ENCODE assay signal across 20 cellular contexts in the genomic region with DNA sequence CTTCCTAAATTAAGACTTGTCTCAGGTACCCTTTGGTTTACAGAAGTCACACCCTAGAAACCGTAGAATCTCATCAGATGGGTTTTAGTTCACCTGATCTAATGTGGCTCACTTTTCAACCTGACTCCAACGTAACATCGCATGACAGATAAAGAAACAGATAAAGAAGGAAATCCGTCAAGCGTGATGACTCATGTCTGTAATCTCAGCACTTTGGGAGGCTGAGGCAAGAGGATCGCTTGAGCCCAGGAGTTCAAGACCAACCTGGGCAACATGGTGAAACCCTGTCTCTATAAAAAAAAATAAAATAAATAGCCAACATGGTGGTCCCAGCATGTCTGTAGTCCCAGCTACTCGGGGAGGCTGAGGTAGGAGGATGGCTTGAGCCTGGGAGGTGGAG.
DNase-seq lines count a peak whose midpoint lies in the region; ATAC-seq, FAIRE-seq and TF ChIP-seq lines count a peak whose summit lies in the region.
"Had no signal": no experiment of that assay in that cellular context is flagged by ENCODE, and none has a peak within 500 bp of the region (broad histone marks: within the 10 kb centered on the region; RNA-seq: fewer than 3 reads in every experiment).

No MANE protein-coding gene starts in this region.

- H3K36me3 ChIP-seq in spleen = no peaks in the 10 kb centered on the region
- H3K36me3 ChIP-seq: BLaER1 had no signal

- peaks cover 6% of the 10 kb centered on the region for H3K4me1 Mint-ChIP-seq in CD4-positive, alpha-beta T cell (ENCODE audit: low read depth)
- peaks cover 6% of the 10 kb centered on the region for H3K4me1 Mint-ChIP-seq in activated T-helper 17 cell treated with anti-CD3 and anti-CD28 coated beads, Interleukin-2, amount 50 U/mL, for 72 hours
- H3K4me1 Mint-ChIP-seq in glutamatergic neuron (ENCODE audit: low read depth, unreplicated experiment) = peaks cover 11% of the 10 kb centered on the region

- H3K9me3 ChIP-seq in A549 (no peaks in the 10 kb centered on the region; the same call in 2 of the 3 replicates), spleen (peaks cover 0 to 4% (median 1%) of the 10 kb centered on the region in 8 donors)
- H3K9me3 ChIP-seq in CD4-positive, alpha-beta T cell (ENCODE audit: control insufficient read depth, low read length) = no peaks in the 10 kb centered on the region

- H3K27me3 ChIP-seq in CD4-positive, alpha-beta T cell (ENCODE audit: control insufficient read depth, insufficient read depth, low read length) = no peaks in the 10 kb centered on the region
- H3K27me3 ChIP-seq in spleen (replicated peaks in 1 of 7) = peaks cover 0 to 20% (median 0%) of the 10 kb centered on the region in 7 donors
- H3K27me3 ChIP-seq: BLaER1 had no signal

- no peak for ATAC-seq in A549
- peak; percentile 44 for ATAC-seq in CD4-positive, alpha-beta T cell (ENCODE audit: poor library complexity)
- ATAC-seq in activated T-helper 17 cell treated with anti-CD3 and anti-CD28 coated beads, Interleukin-2, amount 50 U/mL, for 72 hours (replicated peaks) = peak; percentile 86
- ATAC-seq: CD8-positive, alpha-beta T cell had no signal

- H3K4me2 ChIP-seq in A549 = no peak overlapping the region
- H3K4me2 ChIP-seq: BLaER1, KMS-11 had no signal

- no peak overlapping the region for H3K4me3 ChIP-seq in A549
- H3K4me3 ChIP-seq in spleen = no peak overlapping the region
- H3K4me3 ChIP-seq: BLaER1 had no signal

- H3K27ac ChIP-seq in A549 (peak overlapping the region; percentile 8 to 50; a peak in 2 of 6 replicates), spleen (no peak overlapping the region)
- no peak overlapping the region for H3K27ac ChIP-seq in CD4-positive, alpha-beta T cell (ENCODE audit: low read depth, low read length)
- H3K27ac ChIP-seq: BLaER1, KMS-11 had no signal

- intact Hi-C loops in CD4-positive, alpha-beta T cell (cut with DNase I, micrococcal nuclease) = no loop called here
- intact Hi-C loops in spleen (cut with DNase I; ENCODE audit: low total_unique reads) = no loop called here

- no peak for DNase-seq in A549 (ENCODE audit: low read depth in 1 of 2, low spot score in 1 of 2)
- DNase-seq in CD4-positive, alpha-beta T cell = no peak
- DNase-seq in glutamatergic neuron = no peak
- DNase-seq in NCI-H2081 (lab: John Stamatoyannopoulos, UW) = no peak
- DNase-seq in NCI-H2029 (lab: John Stamatoyannopoulos, UW) = no peak
- DNase-seq in spleen = no peak
- DNase-seq: ACHN; CD8-positive, alpha-beta T cell; DMS153; MV-4-11; NCI-H1694; NCI-H446; NCI-H526 treated with DMSO at 0.1 percent for 48 hours; SHP77 had no signal

- H3K4me3 Mint-ChIP-seq in CD4-positive, alpha-beta T cell = no peak overlapping the region
- H3K4me3 Mint-ChIP-seq in activated T-helper 17 cell treated with anti-CD3 and anti-CD28 coated beads, Interleukin-2, amount 50 U/mL, for 72 hours = no peak overlapping the region
- H3K4me3 Mint-ChIP-seq in glutamatergic neuron (ENCODE audit: unreplicated experiment) = no peak overlapping the region
- H3K4me3 Mint-ChIP-seq: CD8-positive, alpha-beta T cell had no signal

- WGBS in A549 (ENCODE audit: missing lambda C conversion rate) = 86% methylated on average over 7 of the region's 7 CpGs
- 70 to 87% (median 75%) methylated on average over 7 of the region's 7 CpGs for WGBS in spleen, 5 donors

- TF ChIP-seq CTCF in A549 (IDR thresholded peaks at IDR 0.05) = no peak
- no peak for TF ChIP-seq CTCF in CD4-positive, alpha-beta T cell (IDR thresholded peaks at IDR 0.05)
- no peak for TF ChIP-seq CTCF in glutamatergic neuron (IDR thresholded peaks at IDR 0.05; ENCODE audit: partially characterized antibody, unreplicated experiment)
- no peak for TF ChIP-seq CTCF in spleen (IDR thresholded peaks at IDR 0.05 in 8 of 11, conservative IDR thresholded peaks at IDR 0.05 in 3 of 11)

- H3K9me3 Mint-ChIP-seq in CD4-positive, alpha-beta T cell = no peaks in the 10 kb centered on the region
- H3K9me3 Mint-ChIP-seq in activated T-helper 17 cell treated with anti-CD3 and anti-CD28 coated beads, Interleukin-2, amount 50 U/mL, for 72 hours = no peaks in the 10 kb centered on the region
- H3K9me3 Mint-ChIP-seq in glutamatergic neuron (ENCODE audit: unreplicated experiment) = peaks cover 11% of the 10 kb centered on the region

- POLR2A ChIA-PET in A549 (lab: Yijun Ruan, JAX) = no interaction called here
- POLR2A ChIA-PET in CD4-positive, alpha-beta T cell (lab: Charles Lee) = no interaction called here

- TF ChIP-seq EP300 in A549 (IDR thresholded peaks at IDR 0.05) = no peak

- no peak overlapping the region for H3K27ac Mint-ChIP-seq in CD4-positive, alpha-beta T cell
- H3K27ac Mint-ChIP-seq in activated T-helper 17 cell treated with anti-CD3 and anti-CD28 coated beads, Interleukin-2, amount 50 U/mL, for 72 hours = no peak overlapping the region
- H3K27ac Mint-ChIP-seq in glutamatergic neuron (ENCODE audit: unreplicated experiment) = peak overlapping the region; percentile 6
- H3K27ac Mint-ChIP-seq: CD8-positive, alpha-beta T cell had no signal

- FAIRE-seq in A549 (lab: Jason Lieb, UNC) = no peak
- FAIRE-seq: G401.6, H1, HTR-8/SVneo had no signal

- no peaks in the 10 kb centered on the region for H3K36me3 Mint-ChIP-seq in CD4-positive, alpha-beta T cell (ENCODE audit: low read depth)
- H3K36me3 Mint-ChIP-seq in activated T-helper 17 cell treated with anti-CD3 and anti-CD28 coated beads, Interleukin-2, amount 50 U/mL, for 72 hours (ENCODE audit: low read depth) = no peaks in the 10 kb centered on the region
- peaks cover 6% of the 10 kb centered on the region for H3K36me3 Mint-ChIP-seq in glutamatergic neuron (ENCODE audit: unreplicated experiment)
- H3K36me3 Mint-ChIP-seq: CD8-positive, alpha-beta T cell had no signal

- H3K4me1 ChIP-seq in A549 (peaks cover 26% of the 10 kb centered on the region), spleen (peaks cover 0 to 9% (median 0%) of the 10 kb centered on the region in 6 donors)

- no peak for TF ChIP-seq RAD21 in A549 (conservative IDR thresholded peaks at IDR 0.05 in 1 of 2, IDR thresholded peaks at IDR 0.05 in 1 of 2)

- H3K27me3 Mint-ChIP-seq in CD4-positive, alpha-beta T cell = no peaks in the 10 kb centered on the region
- no peaks in the 10 kb centered on the region for H3K27me3 Mint-ChIP-seq in activated T-helper 17 cell treated with anti-CD3 and anti-CD28 coated beads, Interleukin-2, amount 50 U/mL, for 72 hours
- peaks cover 9% of the 10 kb centered on the region for H3K27me3 Mint-ChIP-seq in glutamatergic neuron (ENCODE audit: unreplicated experiment)

- TF ChIP-seq POLR2A in A549 (IDR thresholded peaks at IDR 0.05; ENCODE audit: low read length) (no peak), spleen (IDR thresholded peaks at IDR 0.05) (no peak)

- CTCF ChIA-PET in A549 (lab: Yijun Ruan, JAX) = interaction anchor here (1.5 kb wide), 1 partner anchor 9 kb away, joined by 5 read pairs; no protein-coding TSS in a partner anchor
- CTCF ChIA-PET in CD4-positive, alpha-beta T cell (lab: Charles Lee) = no interaction called here

TF ChIP-seq in A549, 52 proteins besides CTCF, POLR2A, EP300 and RAD21:
- TF ChIP-seq NFE2L2 (conservative IDR thresholded peaks at IDR 0.05; ENCODE audit: low read length) = no peak
- no peak for TF ChIP-seq FOSL2 (IDR thresholded peaks at IDR 0.05)
- TF ChIP-seq FOSL2 (CRISPR knock-in tag; IDR thresholded peaks at IDR 0.05) = no peak
- no peak for TF ChIP-seq BHLHE40 (IDR thresholded peaks at IDR 0.05; ENCODE audit: low read depth, low read length)
- no peak for TF ChIP-seq HEYL (CRISPR knock-in tag; IDR thresholded peaks at IDR 0.05)
- TF ChIP-seq, protein P1, sequence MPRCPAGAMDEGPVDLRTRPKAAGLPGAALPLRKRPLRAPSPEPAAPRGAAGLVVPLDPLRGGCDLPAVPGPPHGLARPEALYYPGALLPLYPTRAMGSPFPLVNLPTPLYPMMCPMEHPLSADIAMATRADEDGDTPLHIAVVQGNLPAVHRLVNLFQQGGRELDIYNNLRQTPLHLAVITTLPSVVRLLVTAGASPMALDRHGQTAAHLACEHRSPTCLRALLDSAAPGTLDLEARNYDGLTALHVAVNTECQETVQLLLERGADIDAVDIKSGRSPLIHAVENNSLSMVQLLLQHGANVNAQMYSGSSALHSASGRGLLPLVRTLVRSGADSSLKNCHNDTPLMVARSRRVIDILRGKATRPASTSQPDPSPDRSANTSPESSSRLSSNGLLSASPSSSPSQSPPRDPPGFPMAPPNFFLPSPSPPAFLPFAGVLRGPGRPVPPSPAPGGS (IDR thresholded peaks at IDR 0.05) = no peak
- no peak for TF ChIP-seq HOXA7 (CRISPR knock-in tag; IDR thresholded peaks at IDR 0.05)
TF ChIP-seq in A549: peak in this region for 0.

Comparison
In these comparisons a context has a peak if more than half of its experiments do, and no peak if none do; other contexts are left out.
1. ATAC-seq: peak in CD4-positive, alpha-beta T cell (single experiment) and activated T-helper 17 cell treated with anti-CD3 and anti-CD28 coated beads, Interleukin-2, amount 50 U/mL, for 72 hours (single experiment); none in A549 (0 of 2).
2. H3K27ac ChIP-seq: peak in A549 (2 of 2); none in CD4-positive, alpha-beta T cell (single experiment) and spleen (0 of 8).